2 cellular contexts compared by ENCODE assay signal in genomic region chr3:160314949-160315348, GRCh38.
TF ChIP-seq lines count a peak whose summit lies in the region.

No MANE protein-coding gene starts in this region.

TF ChIP-seq in HepG2, 621 proteins besides CTCF, POLR2A, EP300 and RAD21 (continued from another document):
- TF ChIP-seq HNRNPK (IDR thresholded peaks at IDR 0.05; ENCODE audit: low read depth, low read length, poor library complexity, severe bottlenecking) (peak; percentile 79), PHF21A (CRISPR knock-in tag; IDR thresholded peaks at IDR 0.05) (no peak)

TF ChIP-seq in WTC11, 78 proteins besides CTCF, POLR2A, EP300 and RAD21 (continued from another document):
- TF ChIP-seq, protein P1, sequence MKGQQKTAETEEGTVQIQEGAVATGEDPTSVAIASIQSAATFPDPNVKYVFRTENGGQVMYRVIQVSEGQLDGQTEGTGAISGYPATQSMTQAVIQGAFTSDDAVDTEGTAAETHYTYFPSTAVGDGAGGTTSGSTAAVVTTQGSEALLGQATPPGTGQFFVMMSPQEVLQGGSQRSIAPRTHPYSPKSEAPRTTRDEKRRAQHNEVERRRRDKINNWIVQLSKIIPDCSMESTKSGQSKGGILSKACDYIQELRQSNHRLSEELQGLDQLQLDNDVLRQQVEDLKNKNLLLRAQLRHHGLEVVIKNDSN (CRISPR knock-in tag; IDR thresholded peaks at IDR 0.05), result no peak
- TF ChIP-seq, protein P2, sequence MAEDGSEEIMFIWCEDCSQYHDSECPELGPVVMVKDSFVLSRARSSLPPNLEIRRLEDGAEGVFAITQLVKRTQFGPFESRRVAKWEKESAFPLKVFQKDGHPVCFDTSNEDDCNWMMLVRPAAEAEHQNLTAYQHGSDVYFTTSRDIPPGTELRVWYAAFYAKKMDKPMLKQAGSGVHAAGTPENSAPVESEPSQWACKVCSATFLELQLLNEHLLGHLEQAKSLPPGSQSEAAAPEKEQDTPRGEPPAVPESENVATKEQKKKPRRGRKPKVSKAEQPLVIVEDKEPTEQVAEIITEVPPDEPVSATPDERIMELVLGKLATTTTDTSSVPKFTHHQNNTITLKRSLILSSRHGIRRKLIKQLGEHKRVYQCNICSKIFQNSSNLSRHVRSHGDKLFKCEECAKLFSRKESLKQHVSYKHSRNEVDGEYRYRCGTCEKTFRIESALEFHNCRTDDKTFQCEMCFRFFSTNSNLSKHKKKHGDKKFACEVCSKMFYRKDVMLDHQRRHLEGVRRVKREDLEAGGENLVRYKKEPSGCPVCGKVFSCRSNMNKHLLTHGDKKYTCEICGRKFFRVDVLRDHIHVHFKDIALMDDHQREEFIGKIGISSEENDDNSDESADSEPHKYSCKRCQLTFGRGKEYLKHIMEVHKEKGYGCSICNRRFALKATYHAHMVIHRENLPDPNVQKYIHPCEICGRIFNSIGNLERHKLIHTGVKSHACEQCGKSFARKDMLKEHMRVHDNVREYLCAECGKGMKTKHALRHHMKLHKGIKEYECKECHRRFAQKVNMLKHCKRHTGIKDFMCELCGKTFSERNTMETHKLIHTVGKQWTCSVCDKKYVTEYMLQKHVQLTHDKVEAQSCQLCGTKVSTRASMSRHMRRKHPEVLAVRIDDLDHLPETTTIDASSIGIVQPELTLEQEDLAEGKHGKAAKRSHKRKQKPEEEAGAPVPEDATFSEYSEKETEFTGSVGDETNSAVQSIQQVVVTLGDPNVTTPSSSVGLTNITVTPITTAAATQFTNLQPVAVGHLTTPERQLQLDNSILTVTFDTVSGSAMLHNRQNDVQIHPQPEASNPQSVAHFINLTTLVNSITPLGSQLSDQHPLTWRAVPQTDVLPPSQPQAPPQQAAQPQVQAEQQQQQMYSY (CRISPR knock-in tag; IDR thresholded peaks at IDR 0.05), result no peak
- TF ChIP-seq, protein P3, sequence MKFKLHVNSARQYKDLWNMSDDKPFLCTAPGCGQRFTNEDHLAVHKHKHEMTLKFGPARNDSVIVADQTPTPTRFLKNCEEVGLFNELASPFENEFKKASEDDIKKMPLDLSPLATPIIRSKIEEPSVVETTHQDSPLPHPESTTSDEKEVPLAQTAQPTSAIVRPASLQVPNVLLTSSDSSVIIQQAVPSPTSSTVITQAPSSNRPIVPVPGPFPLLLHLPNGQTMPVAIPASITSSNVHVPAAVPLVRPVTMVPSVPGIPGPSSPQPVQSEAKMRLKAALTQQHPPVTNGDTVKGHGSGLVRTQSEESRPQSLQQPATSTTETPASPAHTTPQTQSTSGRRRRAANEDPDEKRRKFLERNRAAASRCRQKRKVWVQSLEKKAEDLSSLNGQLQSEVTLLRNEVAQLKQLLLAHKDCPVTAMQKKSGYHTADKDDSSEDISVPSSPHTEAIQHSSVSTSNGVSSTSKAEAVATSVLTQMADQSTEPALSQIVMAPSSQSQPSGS (CRISPR knock-in tag; IDR thresholded peaks at IDR 0.05; ENCODE audit: borderline replicate concordance, low read depth), result no peak
- TF ChIP-seq NFATC4 (CRISPR knock-in tag; IDR thresholded peaks at IDR 0.05) (no peak), NR1H2 (CRISPR knock-in tag; IDR thresholded peaks at IDR 0.05) (no peak), ZNF219 (CRISPR knock-in tag; IDR thresholded peaks at IDR 0.05; ENCODE audit: borderline replicate concordance) (no peak), CREM (CRISPR knock-in tag; IDR thresholded peaks at IDR 0.05) (no peak), OVOL2 (CRISPR knock-in tag; IDR thresholded peaks at IDR 0.05; ENCODE audit: borderline replicate concordance) (no peak), ZNF232 (CRISPR knock-in tag; IDR thresholded peaks at IDR 0.05) (no peak), E2F4 (CRISPR knock-in tag; IDR thresholded peaks at IDR 0.05; ENCODE audit: borderline replicate concordance, low read depth) (no peak)
- TF ChIP-seq, protein P4, sequence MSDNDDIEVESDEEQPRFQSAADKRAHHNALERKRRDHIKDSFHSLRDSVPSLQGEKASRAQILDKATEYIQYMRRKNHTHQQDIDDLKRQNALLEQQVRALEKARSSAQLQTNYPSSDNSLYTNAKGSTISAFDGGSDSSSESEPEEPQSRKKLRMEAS (CRISPR knock-in tag; IDR thresholded peaks at IDR 0.05), result no peak
- TF ChIP-seq, protein P5, sequence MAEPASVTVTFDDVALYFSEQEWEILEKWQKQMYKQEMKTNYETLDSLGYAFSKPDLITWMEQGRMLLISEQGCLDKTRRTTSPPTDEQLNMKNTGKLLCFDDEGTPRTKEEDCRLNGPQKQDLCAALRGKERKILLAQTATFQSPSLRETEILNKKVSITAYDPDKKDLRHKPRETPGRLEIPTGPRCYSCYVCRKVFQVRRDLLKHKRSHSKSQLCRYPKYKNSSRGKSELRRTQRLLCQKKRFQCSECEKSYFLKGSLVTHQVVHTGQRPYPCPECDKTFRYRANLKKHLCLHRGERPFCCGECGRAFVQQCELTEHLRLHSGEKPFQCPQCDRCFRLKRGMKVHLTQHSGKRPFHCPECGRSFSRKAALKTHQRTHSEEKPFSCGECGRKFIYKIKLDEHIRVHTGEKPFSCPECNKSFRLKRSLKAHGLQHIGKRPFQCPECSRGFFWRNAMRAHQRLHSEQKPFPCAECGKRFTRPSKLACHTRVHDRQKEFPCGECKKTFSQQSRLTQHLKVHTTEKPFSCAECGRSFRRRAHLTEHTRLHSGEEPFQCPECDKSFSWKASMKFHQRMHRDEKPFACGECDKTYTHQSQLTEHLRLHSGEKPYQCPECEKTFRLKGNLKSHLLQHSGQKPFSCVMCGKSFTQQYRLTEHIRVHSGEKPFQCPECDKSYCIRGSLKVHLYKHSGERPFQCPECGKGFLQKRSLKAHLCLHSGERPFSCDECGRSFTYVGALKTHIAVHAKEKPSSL (CRISPR knock-in tag; conservative IDR thresholded peaks at IDR 0.05), result no peak
TF ChIP-seq in WTC11: peak in this region for 0.
